ENCODE assay signal across 19 cellular contexts in genomic region chr20:13089950-13090469, GRCh38.
DNase-seq lines count a peak whose midpoint lies in the region; ATAC-seq and TF ChIP-seq lines count a peak whose summit lies in the region.
"Had no signal": no experiment of that assay in that cellular context is flagged by ENCODE, and none has a peak within 500 bp of the region (broad histone marks: within the 10 kb centered on the region; RNA-seq: fewer than 3 reads in every experiment).

No MANE protein-coding gene starts in this region.

- CTCF ChIA-PET in Caco-2 (lab: Charles Lee) = interaction anchor here (0.8 to 1.2 kb wide), 2 partner anchors 12 to 120 kb away, joined by 4 to 5 read pairs; no protein-coding TSS in a partner anchor

- no peaks in the 10 kb centered on the region for H3K9me2 ChIP-seq in hepatocyte (replicated peaks; ENCODE audit: insufficient read depth)

- peaks cover 11% of the 10 kb centered on the region for H3K36me3 ChIP-seq in Caco-2 (ENCODE audit: control insufficient read depth, insufficient read depth, low read length)
- H3K36me3 ChIP-seq in hepatocyte (replicated peaks; ENCODE audit: insufficient read depth, low read depth) = no peaks in the 10 kb centered on the region
- H3K36me3 ChIP-seq: SJSA1 had no signal

- peaks cover 28% of the 10 kb centered on the region for H3K4me1 Mint-ChIP-seq in Caco-2 (ENCODE audit: low read depth, unreplicated experiment)

- no peak overlapping the region for H2AFZ ChIP-seq in hepatocyte

- no peaks in the 10 kb centered on the region for H3K27me3 ChIP-seq in Caco-2 (replicated peaks; ENCODE audit: control insufficient read depth, insufficient read depth, low read length)
- H3K27me3 ChIP-seq in hepatocyte = no peaks in the 10 kb centered on the region
- H3K27me3 ChIP-seq: SJSA1 had no signal

- peaks cover 35% of the 10 kb centered on the region for H3K36me3 Mint-ChIP-seq in Caco-2 (ENCODE audit: insufficient read depth, unreplicated experiment)

- no TSS peak for BruUV-seq in Caco-2 (replicated peaks; lab: Mats Ljungman, UMichigan)

- H3K4me1 ChIP-seq in Caco-2 (peaks cover 43% of the 10 kb centered on the region), hepatocyte (ENCODE audit: insufficient read depth) (peaks cover 20% of the 10 kb centered on the region)
- H3K4me1 ChIP-seq: SJSA1 had no signal

- peak overlapping the region; percentile 91 for H3K27ac Mint-ChIP-seq in Caco-2 (ENCODE audit: unreplicated experiment)

- H4K20me1 ChIP-seq in hepatocyte (ENCODE audit: insufficient read depth, poor library complexity, severe bottlenecking) = no peaks in the 10 kb centered on the region

- intact Hi-C loops in Caco-2 (cut with micrococcal nuclease; ENCODE audit: unreplicated experiment) = loop anchor here (1.0 kb wide), 1 partner anchor 9 kb away; no protein-coding TSS in a partner anchor

- H3K4me3 ChIP-seq in Caco-2 (ENCODE audit: low read depth, low read length) (no peak overlapping the region), hepatocyte (no peak overlapping the region), retinal pigment epithelial cell (ENCODE audit: low read length) (no peak overlapping the region)
- H3K4me3 ChIP-seq: GM12878, SJSA1 had no signal

- peak overlapping the region; percentile 38 for H3K4me2 ChIP-seq in hepatocyte

- H3K9me3 Mint-ChIP-seq in Caco-2 (ENCODE audit: unreplicated experiment) = peaks cover 25% of the 10 kb centered on the region

- DNase-seq in Caco-2 (peak; percentile 75 to 76), NCI-H526 treated with DMSO at 0.1 percent for 48 hours (lab: John Stamatoyannopoulos, UW) (peak; percentile 40), hepatocyte (ENCODE audit: low spot score) (peak; percentile 17), retinal pigment epithelial cell (ENCODE audit: low read depth) (peak; percentile 34), GDM1 (lab: John Stamatoyannopoulos, UW) (no peak), amniotic stem cell (lab: John Stamatoyannopoulos, UW) (no peak)
- DNase-seq: 8988T, HCEC 1CT, Karpas-422, MV-4-11, NCI-H1105, NCI-H1436 treated with DMSO at 0.1 percent for 48 hours, NCI-H187 treated with DMSO at 0.1 percent for 48 hours, NCI-H2107, Right ventricle myocardium superior, RPMI8226 had no signal

- H3K9me3 ChIP-seq in Caco-2 (no peaks in the 10 kb centered on the region), hepatocyte (ENCODE audit: low read depth) (no peaks in the 10 kb centered on the region)
- H3K9me3 ChIP-seq: SJSA1 had no signal

- no peak for ATAC-seq in GM21526 (IDR thresholded peaks at IDR 0.05; ENCODE audit: low FRiP score, unreplicated experiment)
- ATAC-seq: GM12878 had no signal

- H3K27ac ChIP-seq in hepatocyte = peak overlapping the region; percentile 28
- H3K27ac ChIP-seq: SJSA1 had no signal

- peak overlapping the region; percentile 5 for H3K4me3 Mint-ChIP-seq in Caco-2 (ENCODE audit: unreplicated experiment)

- POLR2A ChIA-PET in Caco-2 (lab: Charles Lee) = interaction anchor here (0.8 to 1.1 kb wide), 2 partner anchors 9 to 20 kb away, joined by 3 to 7 read pairs; no protein-coding TSS in a partner anchor

- no peak for TF ChIP-seq CTCF in Caco-2 (IDR thresholded peaks at IDR 0.05; ENCODE audit: insufficient read depth in 1 of 2, low read depth in 1 of 2, low read length in 1 of 2, severe bottlenecking in 1 of 2, unreplicated experiment in 1 of 2)
- no peak for TF ChIP-seq CTCF in hepatocyte (IDR thresholded peaks at IDR 0.05; ENCODE audit: poor library complexity)
- no peak for TF ChIP-seq CTCF in retinal pigment epithelial cell (conservative IDR thresholded peaks at IDR 0.05; ENCODE audit: low read depth, low read length)

- H3K27me3 Mint-ChIP-seq in Caco-2 (ENCODE audit: insufficient read depth, unreplicated experiment) = no peaks in the 10 kb centered on the region

- H3K79me2 ChIP-seq in hepatocyte = no peaks in the 10 kb centered on the region

- 8% methylated on average over 1 of the region's 1 CpG for WGBS in hepatocyte (ENCODE audit: low lambda C conversion rate, missing lambda C conversion rate)

Comparison
In these comparisons a context has a peak if more than half of its experiments do, and no peak if none do; other contexts are left out.
1. DNase-seq: peak in Caco-2 (2 of 2), NCI-H526 treated with DMSO at 0.1 percent for 48 hours (single experiment), hepatocyte (single experiment) and retinal pigment epithelial cell (single experiment); none in GDM1 (single experiment) and amniotic stem cell (single experiment).